Comparison of ENCODE assay signal across 1 cellular context in genomic region chr1:246193537-246193936, GRCh38.
TF ChIP-seq lines count a peak whose summit lies in the region.

No MANE protein-coding gene starts in this region.

TF ChIP-seq in K562, 482 proteins besides CTCF, POLR2A, EP300 and RAD21 (continued from another document and continues in another):
- TF ChIP-seq, protein P1, sequence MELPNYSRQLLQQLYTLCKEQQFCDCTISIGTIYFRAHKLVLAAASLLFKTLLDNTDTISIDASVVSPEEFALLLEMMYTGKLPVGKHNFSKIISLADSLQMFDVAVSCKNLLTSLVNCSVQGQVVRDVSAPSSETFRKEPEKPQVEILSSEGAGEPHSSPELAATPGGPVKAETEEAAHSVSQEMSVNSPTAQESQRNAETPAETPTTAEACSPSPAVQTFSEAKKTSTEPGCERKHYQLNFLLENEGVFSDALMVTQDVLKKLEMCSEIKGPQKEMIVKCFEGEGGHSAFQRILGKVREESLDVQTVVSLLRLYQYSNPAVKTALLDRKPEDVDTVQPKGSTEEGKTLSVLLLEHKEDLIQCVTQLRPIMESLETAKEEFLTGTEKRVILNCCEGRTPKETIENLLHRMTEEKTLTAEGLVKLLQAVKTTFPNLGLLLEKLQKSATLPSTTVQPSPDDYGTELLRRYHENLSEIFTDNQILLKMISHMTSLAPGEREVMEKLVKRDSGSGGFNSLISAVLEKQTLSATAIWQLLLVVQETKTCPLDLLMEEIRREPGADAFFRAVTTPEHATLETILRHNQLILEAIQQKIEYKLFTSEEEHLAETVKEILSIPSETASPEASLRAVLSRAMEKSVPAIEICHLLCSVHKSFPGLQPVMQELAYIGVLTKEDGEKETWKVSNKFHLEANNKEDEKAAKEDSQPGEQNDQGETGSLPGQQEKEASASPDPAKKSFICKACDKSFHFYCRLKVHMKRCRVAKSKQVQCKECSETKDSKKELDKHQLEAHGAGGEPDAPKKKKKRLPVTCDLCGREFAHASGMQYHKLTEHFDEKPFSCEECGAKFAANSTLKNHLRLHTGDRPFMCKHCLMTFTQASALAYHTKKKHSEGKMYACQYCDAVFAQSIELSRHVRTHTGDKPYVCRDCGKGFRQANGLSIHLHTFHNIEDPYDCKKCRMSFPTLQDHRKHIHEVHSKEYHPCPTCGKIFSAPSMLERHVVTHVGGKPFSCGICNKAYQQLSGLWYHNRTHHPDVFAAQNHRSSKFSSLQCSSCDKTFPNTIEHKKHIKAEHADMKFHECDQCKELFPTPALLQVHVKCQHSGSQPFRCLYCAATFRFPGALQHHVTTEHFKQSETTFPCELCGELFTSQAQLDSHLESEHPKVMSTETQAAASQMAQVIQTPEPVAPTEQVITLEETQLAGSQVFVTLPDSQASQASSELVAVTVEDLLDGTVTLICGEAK (IDR thresholded peaks at IDR 0.05) = 0 out of 2 replicates have a peak, but pooled peaks have one; percentile 32
- TF ChIP-seq, protein P1 (CRISPR knock-in tag; IDR thresholded peaks at IDR 0.05) = no peak
- TF ChIP-seq CXXC5 (CRISPR knock-in tag; IDR thresholded peaks at IDR 0.05) = peak; percentile 44
- no peak for TF ChIP-seq ZNF146 (CRISPR knock-in tag; IDR thresholded peaks at IDR 0.05; ENCODE audit: unreplicated experiment)
- TF ChIP-seq ZC3H8 (IDR thresholded peaks at IDR 0.05) = no peak
- TF ChIP-seq, protein P2, sequence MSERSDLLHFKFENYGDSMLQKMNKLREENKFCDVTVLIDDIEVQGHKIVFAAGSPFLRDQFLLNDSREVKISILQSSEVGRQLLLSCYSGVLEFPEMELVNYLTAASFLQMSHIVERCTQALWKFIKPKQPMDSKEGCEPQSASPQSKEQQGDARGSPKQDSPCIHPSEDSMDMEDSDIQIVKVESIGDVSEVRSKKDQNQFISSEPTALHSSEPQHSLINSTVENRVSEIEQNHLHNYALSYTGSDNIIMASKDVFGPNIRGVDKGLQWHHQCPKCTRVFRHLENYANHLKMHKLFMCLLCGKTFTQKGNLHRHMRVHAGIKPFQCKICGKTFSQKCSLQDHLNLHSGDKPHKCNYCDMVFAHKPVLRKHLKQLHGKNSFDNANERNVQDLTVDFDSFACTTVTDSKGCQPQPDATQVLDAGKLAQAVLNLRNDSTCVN (CRISPR knock-in tag; IDR thresholded peaks at IDR 0.05) = no peak
- TF ChIP-seq ZBTB1 (CRISPR knock-in tag; IDR thresholded peaks at IDR 0.05; ENCODE audit: borderline replicate concordance, low read depth) = no peak
- TF ChIP-seq, protein P3, sequence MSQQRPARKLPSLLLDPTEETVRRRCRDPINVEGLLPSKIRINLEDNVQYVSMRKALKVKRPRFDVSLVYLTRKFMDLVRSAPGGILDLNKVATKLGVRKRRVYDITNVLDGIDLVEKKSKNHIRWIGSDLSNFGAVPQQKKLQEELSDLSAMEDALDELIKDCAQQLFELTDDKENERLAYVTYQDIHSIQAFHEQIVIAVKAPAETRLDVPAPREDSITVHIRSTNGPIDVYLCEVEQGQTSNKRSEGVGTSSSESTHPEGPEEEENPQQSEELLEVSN (IDR thresholded peaks at IDR 0.05; ENCODE audit: borderline replicate concordance in 1 of 2, extremely low read depth in 1 of 2, insufficient read depth in 1 of 2, insufficient read length in 1 of 2, low read depth in 1 of 2, low read length in 1 of 2, poor library complexity in 1 of 2, severe bottlenecking in 1 of 2) = peak in 1 of 2 experiments; percentile 34
- TF ChIP-seq SRSF3 (IDR thresholded peaks at IDR 0.05; ENCODE audit: insufficient read depth, low read length) = no peak
- TF ChIP-seq ZNF197 (CRISPR knock-in tag; IDR thresholded peaks at IDR 0.05; ENCODE audit: low read depth) = no peak
- TF ChIP-seq SPI1 (IDR thresholded peaks at IDR 0.05; ENCODE audit: borderline replicate concordance, low read depth, low read length) = peak; percentile 21; the same call in 1 of the 2 replicates
- TF ChIP-seq YY1 (IDR thresholded peaks at IDR 0.05; ENCODE audit: borderline replicate concordance in 1 of 3, control insufficient read depth in 1 of 3, extremely low read depth in 1 of 3, insufficient read depth in 3 of 3, insufficient read length in 1 of 3, insufficient replicate concordance in 2 of 3, low read depth in 1 of 3, low read length in 2 of 3) = peak in 2 of 3 experiments; percentile 18 to 36
- TF ChIP-seq DPF2 (IDR thresholded peaks at IDR 0.05) = no peak
- TF ChIP-seq POLR2H (tag; IDR thresholded peaks at IDR 0.05; ENCODE audit: low read depth) = no peak
- 0 out of 2 replicates have a peak, but pooled peaks have one; percentile 24 for TF ChIP-seq HDAC2 (IDR thresholded peaks at IDR 0.05)
- TF ChIP-seq PTRF (tag; IDR thresholded peaks at IDR 0.05) = no peak
- TF ChIP-seq ZNF174 (CRISPR knock-in tag; IDR thresholded peaks at IDR 0.05) = no peak
- TF ChIP-seq L3MBTL2 (IDR thresholded peaks at IDR 0.05) = peak; percentile 64
- no peak for TF ChIP-seq BRF1 (IDR thresholded peaks at IDR 0.05; ENCODE audit: borderline replicate concordance, extremely low read depth, insufficient read length)
- TF ChIP-seq NR3C1 (CRISPR knock-in tag; IDR thresholded peaks at IDR 0.05) = no peak
- TF ChIP-seq ZNF280A (IDR thresholded peaks at IDR 0.05; ENCODE audit: low read depth, partially characterized antibody) = no peak
- no peak for TF ChIP-seq HMGN3 (IDR thresholded peaks at IDR 0.05; ENCODE audit: borderline replicate concordance, extremely low read depth, insufficient read length, low read depth, low read length)
- TF ChIP-seq PTBP1 (IDR thresholded peaks at IDR 0.05; ENCODE audit: low read depth, low read length) = no peak
- peak in 1 of 2 experiments; percentile 15; a peak in 1 of 4 replicates for TF ChIP-seq TRIM24 (IDR thresholded peaks at IDR 0.05)
- TF ChIP-seq MYC (IDR thresholded peaks at IDR 0.05; ENCODE audit: low read depth, low read length) = no peak
- no peak for TF ChIP-seq MYC (CRISPR knock-in tag; IDR thresholded peaks at IDR 0.05; ENCODE audit: borderline replicate concordance, low read depth)
- TF ChIP-seq HIVEP1 (CRISPR knock-in tag; IDR thresholded peaks at IDR 0.05) = no peak
- TF ChIP-seq GABPA (tag; conservative IDR thresholded peaks at IDR 0.05; ENCODE audit: low read depth) = peak; percentile 34; the same call in 1 of the 2 replicates
- TF ChIP-seq HDGF (IDR thresholded peaks at IDR 0.05) = no peak
- no peak for TF ChIP-seq ZNF655 (CRISPR knock-in tag; IDR thresholded peaks at IDR 0.05)
- no peak for TF ChIP-seq CBX1 (IDR thresholded peaks at IDR 0.05; ENCODE audit: low read depth)
- TF ChIP-seq ZNF175 (CRISPR knock-in tag; IDR thresholded peaks at IDR 0.05; ENCODE audit: low read depth) = no peak
